11 cellular contexts compared by ENCODE assay signal in genomic region chr10:110192552-110192951, GRCh38. TPM values are rescaled to one million over a fixed set of nuclear protein-coding genes. Genes with fewer than 3 reads are reported as not detected.
DNase-seq lines count a peak whose midpoint lies in the region; ATAC-seq lines count a peak whose summit lies in the region.
"Had no signal": no experiment of that assay in that cellular context is flagged by ENCODE, and none has a peak within 500 bp of the region (broad histone marks: within the 10 kb centered on the region; RNA-seq: fewer than 3 reads in every experiment).

No MANE protein-coding gene starts in this region.

- H3K36me3 ChIP-seq in MG63, result no peaks in the 10 kb centered on the region
- H3K36me3 ChIP-seq: left lung had no signal

- intact Hi-C loops in activated CD4-positive, alpha-beta memory T cell treated with anti-CD3 and anti-CD28 coated beads for 36 hours (cut with micrococcal nuclease), result no loop called here

- H3K27ac Mint-ChIP-seq in activated CD4-positive, alpha-beta memory T cell treated with anti-CD3 and anti-CD28 coated beads for 36 hours, result no peak overlapping the region
- H3K27ac Mint-ChIP-seq in activated CD4-positive, alpha-beta memory T cell treated with anti-CD3 and anti-CD28 coated beads, Interleukin-2, amount 10 ng/mL, durations not matched to agents 7 days and 5 days, result no peak overlapping the region
- H3K27ac Mint-ChIP-seq in stimulated activated effector memory CD8-positive, alpha-beta T cell treated with anti-CD3 and anti-CD28 coated beads, Interleukin-12 subunit alpha, Interleukin-12 subunit beta, amount 100 ng/mL, for 72 hours, result no peak overlapping the region
- H3K27ac Mint-ChIP-seq: T-cell had no signal

- POLR2A ChIA-PET in activated CD4-positive, alpha-beta memory T cell treated with anti-CD3 and anti-CD28 coated beads for 36 hours (lab: Charles Lee), result no interaction called here
- POLR2A ChIA-PET in activated CD4-positive, alpha-beta memory T cell treated with anti-CD3 and anti-CD28 coated beads, Interleukin-2, amount 10 ng/mL, durations not matched to agents 7 days and 5 days (lab: Charles Lee), result interaction anchor here (1.2 kb wide), 1 partner anchor 17 kb away, joined by 3 read pairs; no protein-coding TSS in a partner anchor

- no peaks in the 10 kb centered on the region for H3K9me3 Mint-ChIP-seq in activated CD4-positive, alpha-beta memory T cell treated with anti-CD3 and anti-CD28 coated beads for 36 hours
- H3K9me3 Mint-ChIP-seq in activated CD4-positive, alpha-beta memory T cell treated with anti-CD3 and anti-CD28 coated beads, Interleukin-2, amount 10 ng/mL, durations not matched to agents 7 days and 5 days, result no peaks in the 10 kb centered on the region
- peaks cover 4% of the 10 kb centered on the region for H3K9me3 Mint-ChIP-seq in stimulated activated effector memory CD8-positive, alpha-beta T cell treated with anti-CD3 and anti-CD28 coated beads, Interleukin-12 subunit alpha, Interleukin-12 subunit beta, amount 100 ng/mL, for 72 hours

- no peaks in the 10 kb centered on the region for H3K9me3 ChIP-seq in MG63
- H3K9me3 ChIP-seq: left lung had no signal

- CTCF ChIA-PET in activated CD4-positive, alpha-beta memory T cell treated with anti-CD3 and anti-CD28 coated beads for 36 hours (lab: Charles Lee), result no interaction called here
- CTCF ChIA-PET in activated CD4-positive, alpha-beta memory T cell treated with anti-CD3 and anti-CD28 coated beads, Interleukin-2, amount 10 ng/mL, durations not matched to agents 7 days and 5 days (lab: Charles Lee), result no interaction called here

- H3K4me3 Mint-ChIP-seq in activated CD4-positive, alpha-beta memory T cell treated with anti-CD3 and anti-CD28 coated beads for 36 hours, result no peak overlapping the region
- H3K4me3 Mint-ChIP-seq in activated CD4-positive, alpha-beta memory T cell treated with anti-CD3 and anti-CD28 coated beads, Interleukin-2, amount 10 ng/mL, durations not matched to agents 7 days and 5 days, result no peak overlapping the region
- H3K4me3 Mint-ChIP-seq in stimulated activated effector memory CD8-positive, alpha-beta T cell treated with anti-CD3 and anti-CD28 coated beads, Interleukin-12 subunit alpha, Interleukin-12 subunit beta, amount 100 ng/mL, for 72 hours, result no peak overlapping the region
- H3K4me3 Mint-ChIP-seq: T-cell had no signal

- peak; percentile 46 for DNase-seq in activated CD4-positive, alpha-beta memory T cell treated with anti-CD3 and anti-CD28 coated beads for 36 hours
- DNase-seq in activated CD4-positive, alpha-beta memory T cell treated with anti-CD3 and anti-CD28 coated beads, Interleukin-2, amount 10 ng/mL, durations not matched to agents 7 days and 5 days, result no peak
- peak; percentile 80 for DNase-seq in SKM-1 treated with dmso at 0.1 percent for 144 hours (lab: John Stamatoyannopoulos, UW; ENCODE audit: unreplicated experiment)
- no peak for DNase-seq in stimulated activated effector memory CD8-positive, alpha-beta T cell treated with anti-CD3 and anti-CD28 coated beads, Interleukin-12 subunit alpha, Interleukin-12 subunit beta, amount 100 ng/mL, for 72 hours (ENCODE audit: low spot score in 2 of 2)
- no peak for DNase-seq in hippocampal formation (lab: John Stamatoyannopoulos, UW)
- DNase-seq in 8988T, result no peak
- no peak for DNase-seq in MG63
- DNase-seq: left lung, NCI-H2029 treated with DMSO at 0.1 percent for 48 hours, T-cell had no signal

- peak; percentile 76 for ATAC-seq in HG02870 (IDR thresholded peaks at IDR 0.05; ENCODE audit: unreplicated experiment)
- peak; percentile 89 for ATAC-seq in stimulated activated effector memory CD8-positive, alpha-beta T cell treated with anti-CD3 and anti-CD28 coated beads, Interleukin-12 subunit alpha, Interleukin-12 subunit beta, amount 100 ng/mL, for 72 hours
- ATAC-seq: left lung, T-cell had no signal

- no peaks in the 10 kb centered on the region; the same call in 1 of the 2 replicates for H3K27me3 ChIP-seq in MG63
- H3K27me3 ChIP-seq: left lung had no signal

- no peak overlapping the region for H3K4me3 ChIP-seq in MG63
- H3K4me3 ChIP-seq: left lung had no signal

- H3K27me3 Mint-ChIP-seq in activated CD4-positive, alpha-beta memory T cell treated with anti-CD3 and anti-CD28 coated beads for 36 hours, result peaks cover 18% of the 10 kb centered on the region
- peaks cover 54% of the 10 kb centered on the region for H3K27me3 Mint-ChIP-seq in activated CD4-positive, alpha-beta memory T cell treated with anti-CD3 and anti-CD28 coated beads, Interleukin-2, amount 10 ng/mL, durations not matched to agents 7 days and 5 days

- peaks cover 4% of the 10 kb centered on the region for H3K4me1 Mint-ChIP-seq in activated CD4-positive, alpha-beta memory T cell treated with anti-CD3 and anti-CD28 coated beads for 36 hours (ENCODE audit: low read depth)
- peaks cover 11% of the 10 kb centered on the region for H3K4me1 Mint-ChIP-seq in activated CD4-positive, alpha-beta memory T cell treated with anti-CD3 and anti-CD28 coated beads, Interleukin-2, amount 10 ng/mL, durations not matched to agents 7 days and 5 days
- H3K4me1 Mint-ChIP-seq in stimulated activated effector memory CD8-positive, alpha-beta T cell treated with anti-CD3 and anti-CD28 coated beads, Interleukin-12 subunit alpha, Interleukin-12 subunit beta, amount 100 ng/mL, for 72 hours, result peaks cover 20% of the 10 kb centered on the region
- H3K4me1 Mint-ChIP-seq: T-cell had no signal

- no peaks in the 10 kb centered on the region for H3K36me3 Mint-ChIP-seq in activated CD4-positive, alpha-beta memory T cell treated with anti-CD3 and anti-CD28 coated beads for 36 hours
- peaks cover 10% of the 10 kb centered on the region for H3K36me3 Mint-ChIP-seq in activated CD4-positive, alpha-beta memory T cell treated with anti-CD3 and anti-CD28 coated beads, Interleukin-2, amount 10 ng/mL, durations not matched to agents 7 days and 5 days (ENCODE audit: low read depth)
- no peaks in the 10 kb centered on the region for H3K36me3 Mint-ChIP-seq in stimulated activated effector memory CD8-positive, alpha-beta T cell treated with anti-CD3 and anti-CD28 coated beads, Interleukin-12 subunit alpha, Interleukin-12 subunit beta, amount 100 ng/mL, for 72 hours

RNA-seq across cellular contexts. Expression of gene MXI1, which starts 14.9 kb away (rescaled TPM):
- total RNA-seq in activated CD4-positive, alpha-beta memory T cell treated with anti-CD3 and anti-CD28 coated beads for 36 hours, result 10 to 100 TPM; 29.3 to 33.1 TPM
- total RNA-seq in activated CD4-positive, alpha-beta memory T cell treated with anti-CD3 and anti-CD28 coated beads, Interleukin-2, amount 10 ng/mL, durations not matched to agents 7 days and 5 days, result 10 to 100 TPM; 74.2 to 75.4 TPM
- total RNA-seq in MG63 (2014; rRNA removed; shearing (Covaris generic); ENCODE audit: low replicate concordance), result 13.0 and 15.7 TPM in 2 replicates

Comparison
In these comparisons a context has a peak if more than half of its experiments do, and no peak if none do; other contexts are left out.
1. DNase-seq: peak in activated CD4-positive, alpha-beta memory T cell treated with anti-CD3 and anti-CD28 coated beads for 36 hours (single experiment) and SKM-1 treated with dmso at 0.1 percent for 144 hours (single experiment); none in activated CD4-positive, alpha-beta memory T cell treated with anti-CD3 and anti-CD28 coated beads, Interleukin-2, amount 10 ng/mL, durations not matched to agents 7 days and 5 days (single experiment), stimulated activated effector memory CD8-positive, alpha-beta T cell treated with anti-CD3 and anti-CD28 coated beads, Interleukin-12 subunit alpha, Interleukin-12 subunit beta, amount 100 ng/mL, for 72 hours (0 of 2), hippocampal formation (0 of 2), 8988T (single experiment) and MG63 (single experiment).